ENCODE assay signal across 8 cellular contexts in the genomic region with DNA sequence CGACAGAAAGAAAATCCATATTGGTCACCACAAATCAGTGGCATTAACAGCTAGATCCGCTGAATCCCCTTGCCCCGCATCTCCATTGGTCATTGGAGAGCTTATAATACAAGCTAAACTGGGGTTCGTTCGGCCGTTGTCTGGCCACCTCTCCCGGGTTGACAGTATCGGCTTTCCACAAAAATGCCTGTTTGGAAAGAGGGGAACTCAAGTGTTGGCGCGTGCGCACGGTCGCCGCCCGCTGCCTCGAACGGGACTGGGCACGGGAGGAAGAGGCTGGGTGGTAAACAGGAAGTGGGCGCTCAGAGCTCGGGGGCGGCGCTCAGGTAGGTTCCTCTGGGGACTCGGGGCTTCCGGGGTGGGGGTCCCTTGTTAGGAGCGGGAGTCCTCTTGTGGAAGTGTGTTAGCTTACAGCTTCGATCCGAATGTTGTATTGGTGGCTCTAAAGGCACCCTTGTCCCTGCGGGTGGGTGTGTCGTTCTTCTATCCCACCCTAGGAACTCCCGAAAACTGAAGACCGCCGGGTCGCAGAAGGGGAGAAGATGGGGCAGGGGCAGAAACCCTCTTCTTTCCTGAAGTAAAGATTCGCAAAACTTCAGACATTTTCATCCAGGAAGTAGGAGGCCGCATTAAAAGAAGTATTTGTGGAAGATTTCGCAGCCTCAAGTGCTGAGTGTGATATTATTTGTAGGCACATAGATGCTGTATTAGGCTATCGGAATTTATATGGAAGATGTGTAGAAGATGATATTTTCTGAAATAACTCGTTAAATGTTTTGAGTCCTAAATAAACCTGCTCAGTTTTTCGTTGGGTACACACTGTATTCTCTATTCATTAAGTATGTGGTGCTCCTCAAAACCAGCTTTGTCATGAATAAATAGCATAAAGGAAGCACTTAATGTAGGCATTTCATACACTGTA. TPM values are rescaled to one million over a fixed set of nuclear protein-coding genes. Genes with fewer than 3 reads are reported as not detected.
DNase-seq lines count a peak whose midpoint lies in the region; ATAC-seq and TF ChIP-seq lines count a peak whose summit lies in the region.

No MANE protein-coding gene starts in this region.

- no peaks in the 10 kb centered on the region for H3K27me3 Mint-ChIP-seq in WTC11 (ENCODE audit: low read depth)
- H3K27me3 Mint-ChIP-seq in immature natural killer cell (ENCODE audit: low read depth in 3 of 3) = peaks cover 11 to 20% (median 12%) of the 10 kb centered on the region in 3 donors

- TF ChIP-seq POLR2A in GM18951 (IDR thresholded peaks at IDR 0.05; ENCODE audit: extremely low read depth, insufficient read depth, insufficient read length) = peak; percentile 64
- TF ChIP-seq POLR2A in spleen (IDR thresholded peaks at IDR 0.05) = peak in 1 of 3 donors; percentile 25

- peaks cover 16% of the 10 kb centered on the region for H3K4me1 Mint-ChIP-seq in WTC11
- peaks cover 54 to 73% of the 10 kb centered on the region in 2 donors for H3K4me1 Mint-ChIP-seq in immature natural killer cell

- H3K36me3 Mint-ChIP-seq in WTC11 (no peaks in the 10 kb centered on the region), immature natural killer cell (peaks cover 0 to 9% (median 9%) of the 10 kb centered on the region in 3 donors)

- H3K27me3 ChIP-seq in spleen (replicated peaks in 1 of 7) = no peaks in the 10 kb centered on the region

- peak overlapping the region; percentile 94 for H3K4me3 Mint-ChIP-seq in WTC11
- H3K4me3 Mint-ChIP-seq in immature natural killer cell = peak overlapping the region; percentile 95 to 100 (median 98)

- H3K9me3 Mint-ChIP-seq in WTC11 (no peaks in the 10 kb centered on the region), immature natural killer cell (peaks cover 0 to 1% (median 0%) of the 10 kb centered on the region in 6 donors)

- H3K27ac Mint-ChIP-seq in WTC11 (peak overlapping the region; percentile 98), immature natural killer cell (peak overlapping the region; percentile 96 to 100 (median 99))

- in situ Hi-C loops in GM18951 (cut with MboI; ENCODE audit: low sequenced_read_pairs, unreplicated experiment) = no loop called here

- intact Hi-C loops in spleen (cut with DNase I; ENCODE audit: low total_unique reads) = no loop called here

- peaks cover 0 to 53% (median 26%) of the 10 kb centered on the region in 6 donors for H3K36me3 ChIP-seq in spleen

- peaks cover 23 to 80% (median 54%) of the 10 kb centered on the region in 6 donors for H3K4me1 ChIP-seq in spleen

- 0 to 1% (median 0%) methylated on average over 32 to 39 of the region's 39 CpGs for WGBS in spleen, 5 donors

- peak overlapping the region; percentile 92 to 99 (median 98) for H3K27ac ChIP-seq in spleen

- CTCF ChIA-PET in WTC11 (lab: Charles Lee) = interaction anchor here (1.8 kb wide), 1 partner anchor 377 kb away, joined by 6 read pairs; no protein-coding TSS in a partner anchor

- H3K4me3 ChIP-seq in cardiac fibroblast (replicated peaks in 1 of 2; ENCODE audit: low read depth in 2 of 2, low read length in 2 of 2) (peak overlapping the region; percentile 86 to 97), spleen (peak overlapping the region; percentile 85 to 98 (median 94))

- no peak for TF ChIP-seq CTCF in AG09319 (IDR thresholded peaks at IDR 0.05; ENCODE audit: low read depth, low read length)
- no peak for TF ChIP-seq CTCF in WTC11 (IDR thresholded peaks at IDR 0.05)
- TF ChIP-seq CTCF in cardiac fibroblast (IDR thresholded peaks at IDR 0.05; ENCODE audit: low read depth, low read length) = no peak
- no peak for TF ChIP-seq CTCF in spleen (IDR thresholded peaks at IDR 0.05 in 8 of 11, conservative IDR thresholded peaks at IDR 0.05 in 3 of 11)

- ATAC-seq in HG03175 (IDR thresholded peaks at IDR 0.05; ENCODE audit: unreplicated experiment) (peak; percentile 61), WTC11 (peak; percentile 80)

- DNase-seq in AG09319 (ENCODE audit: extremely low read depth, low read depth) = peak; percentile 89
- peak; percentile 97 for DNase-seq in NCI-H2227 treated with DMSO at 0.1 percent for 48 hours (lab: John Stamatoyannopoulos, UW)
- peak; percentile 92 for DNase-seq in WTC11 (ENCODE audit: low spot score)
- DNase-seq in cardiac fibroblast (ENCODE audit: low read depth in 2 of 2) = peak; percentile 94 to 97
- peak; percentile 86 to 89 (median 89) for DNase-seq in immature natural killer cell
- DNase-seq in spleen = peak; percentile 99

- POLR2A ChIA-PET in WTC11 (lab: Charles Lee) = interaction anchor here (0.6 to 1.7 kb wide), 3 partner anchors 23 to 1656 kb away, joined by 3 to 6 read pairs (median 4); a partner anchor contains a TSS

- no peaks in the 10 kb centered on the region for H3K9me3 ChIP-seq in spleen

TF ChIP-seq in WTC11, 78 proteins besides CTCF, POLR2A, EP300 and RAD21 (continues in another document):
- TF ChIP-seq NFE2L1 (CRISPR knock-in tag; IDR thresholded peaks at IDR 0.05) = no peak
- TF ChIP-seq FOXP1 (CRISPR knock-in tag; IDR thresholded peaks at IDR 0.05; ENCODE audit: borderline replicate concordance) = 0 out of 2 replicates have a peak, but pooled peaks have one; percentile 39
- TF ChIP-seq, protein P1, sequence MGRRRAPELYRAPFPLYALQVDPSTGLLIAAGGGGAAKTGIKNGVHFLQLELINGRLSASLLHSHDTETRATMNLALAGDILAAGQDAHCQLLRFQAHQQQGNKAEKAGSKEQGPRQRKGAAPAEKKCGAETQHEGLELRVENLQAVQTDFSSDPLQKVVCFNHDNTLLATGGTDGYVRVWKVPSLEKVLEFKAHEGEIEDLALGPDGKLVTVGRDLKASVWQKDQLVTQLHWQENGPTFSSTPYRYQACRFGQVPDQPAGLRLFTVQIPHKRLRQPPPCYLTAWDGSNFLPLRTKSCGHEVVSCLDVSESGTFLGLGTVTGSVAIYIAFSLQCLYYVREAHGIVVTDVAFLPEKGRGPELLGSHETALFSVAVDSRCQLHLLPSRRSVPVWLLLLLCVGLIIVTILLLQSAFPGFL (CRISPR knock-in tag; IDR thresholded peaks at IDR 0.05; ENCODE audit: borderline replicate concordance) = no peak
- TF ChIP-seq ELF4 (CRISPR knock-in tag; IDR thresholded peaks at IDR 0.05; ENCODE audit: low read depth) = no peak
- TF ChIP-seq CREM (CRISPR knock-in tag; IDR thresholded peaks at IDR 0.05) = no peak
- no peak for TF ChIP-seq EMX1 (CRISPR knock-in tag; IDR thresholded peaks at IDR 0.05)
- peak; percentile 82 for TF ChIP-seq ZNF423 (CRISPR knock-in tag; IDR thresholded peaks at IDR 0.05)
- TF ChIP-seq, protein P2, sequence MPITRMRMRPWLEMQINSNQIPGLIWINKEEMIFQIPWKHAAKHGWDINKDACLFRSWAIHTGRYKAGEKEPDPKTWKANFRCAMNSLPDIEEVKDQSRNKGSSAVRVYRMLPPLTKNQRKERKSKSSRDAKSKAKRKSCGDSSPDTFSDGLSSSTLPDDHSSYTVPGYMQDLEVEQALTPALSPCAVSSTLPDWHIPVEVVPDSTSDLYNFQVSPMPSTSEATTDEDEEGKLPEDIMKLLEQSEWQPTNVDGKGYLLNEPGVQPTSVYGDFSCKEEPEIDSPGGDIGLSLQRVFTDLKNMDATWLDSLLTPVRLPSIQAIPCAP (CRISPR knock-in tag; IDR thresholded peaks at IDR 0.05) = 0 out of 2 replicates have a peak, but pooled peaks have one; percentile 15
- TF ChIP-seq, protein P3, sequence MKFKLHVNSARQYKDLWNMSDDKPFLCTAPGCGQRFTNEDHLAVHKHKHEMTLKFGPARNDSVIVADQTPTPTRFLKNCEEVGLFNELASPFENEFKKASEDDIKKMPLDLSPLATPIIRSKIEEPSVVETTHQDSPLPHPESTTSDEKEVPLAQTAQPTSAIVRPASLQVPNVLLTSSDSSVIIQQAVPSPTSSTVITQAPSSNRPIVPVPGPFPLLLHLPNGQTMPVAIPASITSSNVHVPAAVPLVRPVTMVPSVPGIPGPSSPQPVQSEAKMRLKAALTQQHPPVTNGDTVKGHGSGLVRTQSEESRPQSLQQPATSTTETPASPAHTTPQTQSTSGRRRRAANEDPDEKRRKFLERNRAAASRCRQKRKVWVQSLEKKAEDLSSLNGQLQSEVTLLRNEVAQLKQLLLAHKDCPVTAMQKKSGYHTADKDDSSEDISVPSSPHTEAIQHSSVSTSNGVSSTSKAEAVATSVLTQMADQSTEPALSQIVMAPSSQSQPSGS (CRISPR knock-in tag; IDR thresholded peaks at IDR 0.05; ENCODE audit: borderline replicate concordance, low read depth) = no peak
- TF ChIP-seq, protein P4, sequence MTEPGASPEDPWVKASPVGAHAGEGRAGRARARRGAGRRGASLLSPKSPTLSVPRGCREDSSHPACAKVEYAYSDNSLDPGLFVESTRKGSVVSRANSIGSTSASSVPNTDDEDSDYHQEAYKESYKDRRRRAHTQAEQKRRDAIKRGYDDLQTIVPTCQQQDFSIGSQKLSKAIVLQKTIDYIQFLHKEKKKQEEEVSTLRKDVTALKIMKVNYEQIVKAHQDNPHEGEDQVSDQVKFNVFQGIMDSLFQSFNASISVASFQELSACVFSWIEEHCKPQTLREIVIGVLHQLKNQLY (CRISPR knock-in tag; IDR thresholded peaks at IDR 0.05) = no peak
- no peak for TF ChIP-seq ZNF219 (CRISPR knock-in tag; IDR thresholded peaks at IDR 0.05; ENCODE audit: borderline replicate concordance)
- peak; percentile 77 for TF ChIP-seq SP1 (CRISPR knock-in tag; conservative IDR thresholded peaks at IDR 0.05)
- TF ChIP-seq, protein P5, sequence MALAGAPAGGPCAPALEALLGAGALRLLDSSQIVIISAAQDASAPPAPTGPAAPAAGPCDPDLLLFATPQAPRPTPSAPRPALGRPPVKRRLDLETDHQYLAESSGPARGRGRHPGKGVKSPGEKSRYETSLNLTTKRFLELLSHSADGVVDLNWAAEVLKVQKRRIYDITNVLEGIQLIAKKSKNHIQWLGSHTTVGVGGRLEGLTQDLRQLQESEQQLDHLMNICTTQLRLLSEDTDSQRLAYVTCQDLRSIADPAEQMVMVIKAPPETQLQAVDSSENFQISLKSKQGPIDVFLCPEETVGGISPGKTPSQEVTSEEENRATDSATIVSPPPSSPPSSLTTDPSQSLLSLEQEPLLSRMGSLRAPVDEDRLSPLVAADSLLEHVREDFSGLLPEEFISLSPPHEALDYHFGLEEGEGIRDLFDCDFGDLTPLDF (CRISPR knock-in tag; IDR thresholded peaks at IDR 0.05) = 0 out of 2 replicates have a peak, but pooled peaks have one; percentile 36

RNA-seq across cellular contexts. Expression of a gene that starts 1.0 kb away (rescaled TPM):
- total RNA-seq in WTC11 (2021) (27.1 to 27.9 TPM (median 27.9 TPM) in 3 replicates), spleen (10 to 100 TPM; 35.5 to 76.6 (median 57.5) TPM)
- polyA plus RNA-seq in immature natural killer cell (10 to 100 TPM; 17.5 to 26.5 (median 22.1) TPM), spleen (10 to 100 TPM; 18.5 to 24.6 (median 20.6) TPM)

RNA-seq across cellular contexts. Expression of a gene that starts 1.1 kb away (rescaled TPM):
- total RNA-seq in WTC11 (2021) = 75.2 to 81.2 TPM (median 78.9 TPM) in 3 replicates
- 10 to 100 TPM; 16.7 to 22.0 (median 21.2) TPM for polyA plus RNA-seq in immature natural killer cell
- 10 to 100 TPM; 42.7 to 57.8 (median 53.0) TPM for total RNA-seq in spleen
- 10 to 100 TPM; 33.0 to 50.3 (median 39.8) TPM for polyA plus RNA-seq in spleen

RNA-seq across cellular contexts. Expression of a gene that starts 23.6 kb away (rescaled TPM):
- total RNA-seq in WTC11 (2021) = not detected in 3 replicates
- not detected for polyA plus RNA-seq in immature natural killer cell
- total RNA-seq in spleen = 10 to 100 TPM in 2 of 7 donors, 1 to 10 TPM in 4, under 1 TPM in 1; 0.91 to 19.1 (median 7.0) TPM
- 10 to 100 TPM in 1 of 3 donors, 1 to 10 TPM in 2; 5.5 to 11.3 (median 6.6) TPM for polyA plus RNA-seq in spleen

Comparison
In these comparisons a context has a peak if more than half of its experiments do, and no peak if none do; other contexts are left out.
1. Peak in every context shown above with its lines: DNase-seq, ATAC-seq, H3K4me3 ChIP-seq and H3K27ac ChIP-seq.